In the genomic region with DNA sequence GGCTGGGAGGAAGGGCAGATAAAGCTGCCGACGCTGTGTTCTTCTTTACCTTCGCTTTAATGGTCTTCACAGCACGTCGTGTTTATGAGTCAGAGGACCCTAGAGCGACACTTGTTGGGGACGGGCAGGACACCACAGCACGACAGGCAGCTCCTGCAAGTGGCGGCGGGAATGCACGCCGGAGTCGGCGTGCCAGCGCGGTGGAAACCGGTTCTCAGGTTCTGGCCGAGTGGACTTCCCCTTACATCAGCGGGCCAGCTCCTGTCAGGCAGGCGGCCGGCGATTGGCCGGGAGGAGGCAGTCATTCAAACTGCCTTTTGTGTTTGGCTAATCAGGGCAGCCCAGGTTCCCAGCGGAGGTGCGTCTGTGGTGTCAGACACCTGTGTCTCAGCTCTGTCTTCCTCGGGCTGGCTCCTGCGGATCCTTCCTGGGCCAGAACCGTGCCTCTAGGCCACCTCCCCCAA, we compare ENCODE assay signal across 8 cellular contexts.
DNase-seq lines count a peak whose midpoint lies in the region; ATAC-seq and TF ChIP-seq lines count a peak whose summit lies in the region.

No MANE protein-coding gene starts in this region.

- H3K27me3 Mint-ChIP-seq in Caco-2 (ENCODE audit: insufficient read depth, unreplicated experiment): no peaks in the 10 kb centered on the region
- H3K27me3 Mint-ChIP-seq in activated naive CD8-positive, alpha-beta T cell treated with anti-CD3 and anti-CD28 coated beads for 36 hours: peaks cover 69% of the 10 kb centered on the region

- H3K36me3 Mint-ChIP-seq in Caco-2 (ENCODE audit: insufficient read depth, unreplicated experiment): peaks cover 18% of the 10 kb centered on the region
- H3K36me3 Mint-ChIP-seq in activated naive CD8-positive, alpha-beta T cell treated with anti-CD3 and anti-CD28 coated beads for 36 hours: no peaks in the 10 kb centered on the region

- ATAC-seq in GM21390 (IDR thresholded peaks at IDR 0.05; ENCODE audit: unreplicated experiment) (peak; percentile 75), left cardiac atrium (peak; percentile 82 to 91), HG02840 (IDR thresholded peaks at IDR 0.05; ENCODE audit: low FRiP score, unreplicated experiment) (no peak)

- H3K4me3 ChIP-seq in Caco-2 (ENCODE audit: low read depth, low read length) (peak overlapping the region; percentile 46), osteoblast (ENCODE audit: insufficient read depth, low read length) (peak overlapping the region; percentile 42)

- intact Hi-C loops in Caco-2 (cut with micrococcal nuclease; ENCODE audit: unreplicated experiment) (loop anchor here (1.0 to 5.0 kb wide), 6 partner anchors 16 to 147 kb away; no protein-coding TSS in a partner anchor), left cardiac atrium (cut with DNase I) (no loop called here)

- H3K4me1 ChIP-seq in Caco-2 (peaks cover 37% of the 10 kb centered on the region), osteoblast (ENCODE audit: insufficient read depth, low read length) (peaks cover 17% of the 10 kb centered on the region)

- H3K4me1 Mint-ChIP-seq in Caco-2 (ENCODE audit: low read depth, unreplicated experiment): peaks cover 22% of the 10 kb centered on the region
- peaks cover 11% of the 10 kb centered on the region for H3K4me1 Mint-ChIP-seq in activated naive CD8-positive, alpha-beta T cell treated with anti-CD3 and anti-CD28 coated beads for 36 hours

- no peaks in the 10 kb centered on the region for H4K20me1 ChIP-seq in osteoblast (ENCODE audit: insufficient read depth, low read length)

- BruUV-seq in Caco-2 (replicated peaks; lab: Mats Ljungman, UMichigan): no TSS peak

- peak overlapping the region; percentile 96 for H3K27ac Mint-ChIP-seq in Caco-2 (ENCODE audit: unreplicated experiment)
- H3K27ac Mint-ChIP-seq in activated naive CD8-positive, alpha-beta T cell treated with anti-CD3 and anti-CD28 coated beads for 36 hours: no peak overlapping the region

- H2AFZ ChIP-seq in osteoblast (ENCODE audit: low read length): peak overlapping the region; percentile 10

- H3K9me3 ChIP-seq in Caco-2 (no peaks in the 10 kb centered on the region), osteoblast (ENCODE audit: low read depth, low read length) (no peaks in the 10 kb centered on the region)

- TF ChIP-seq CTCF in Caco-2 (IDR thresholded peaks at IDR 0.05; ENCODE audit: insufficient read depth in 1 of 2, low read depth in 1 of 2, low read length in 1 of 2, severe bottlenecking in 1 of 2, unreplicated experiment in 1 of 2) (peak in 1 of 2 experiments; percentile 39), osteoblast (IDR thresholded peaks at IDR 0.05; ENCODE audit: extremely low read depth, low read depth, low read length) (no peak)

- H3K27me3 ChIP-seq in Caco-2 (replicated peaks; ENCODE audit: control insufficient read depth, insufficient read depth, low read length): no peaks in the 10 kb centered on the region
- no peaks in the 10 kb centered on the region for H3K27me3 ChIP-seq in osteoblast (ENCODE audit: insufficient read depth, low read length)

- peak overlapping the region; percentile 46 for H3K4me2 ChIP-seq in osteoblast (ENCODE audit: insufficient read depth, low read length)

- peak overlapping the region; percentile 80 for H3K4me3 Mint-ChIP-seq in Caco-2 (ENCODE audit: unreplicated experiment)
- H3K4me3 Mint-ChIP-seq in activated naive CD8-positive, alpha-beta T cell treated with anti-CD3 and anti-CD28 coated beads for 36 hours: peak overlapping the region; percentile 30

- CTCF ChIA-PET in Caco-2 (lab: Charles Lee): interaction anchor here (0.6 to 1.4 kb wide), 10 partner anchors 15 to 1834 kb away, joined by 3 to 13 read pairs (median 3); no protein-coding TSS in a partner anchor

- H3K9me3 Mint-ChIP-seq in Caco-2 (ENCODE audit: unreplicated experiment): no peaks in the 10 kb centered on the region
- H3K9me3 Mint-ChIP-seq in activated naive CD8-positive, alpha-beta T cell treated with anti-CD3 and anti-CD28 coated beads for 36 hours: no peaks in the 10 kb centered on the region

- H3K36me3 ChIP-seq in Caco-2 (ENCODE audit: control insufficient read depth, insufficient read depth, low read length): no peaks in the 10 kb centered on the region
- no peaks in the 10 kb centered on the region for H3K36me3 ChIP-seq in osteoblast (ENCODE audit: insufficient read depth, low read length)

- no peak overlapping the region for H3K27ac ChIP-seq in osteoblast (ENCODE audit: low read depth, low read length)

- DNase-seq in Caco-2 (peak; percentile 95), NCI-H1105 treated with DMSO at 0.1 percent for 48 hours (lab: John Stamatoyannopoulos, UW) (peak; percentile 70), left cardiac atrium (peak; percentile 78), osteoblast (ENCODE audit: insufficient read length, low spot score, missing footprints) (no peak), NCI-H146 treated with DMSO at 0.1 percent for 48 hours (lab: John Stamatoyannopoulos, UW; ENCODE audit: unreplicated experiment) (no peak)
- peak; percentile 68 for DNase-seq in activated naive CD8-positive, alpha-beta T cell treated with anti-CD3 and anti-CD28 coated beads for 36 hours

- POLR2A ChIA-PET in Caco-2 (lab: Charles Lee): interaction anchor here (1.0 to 1.6 kb wide), 8 partner anchors 8 to 118 kb away, joined by 3 to 20 read pairs (median 6); no protein-coding TSS in a partner anchor

- no peaks in the 10 kb centered on the region for H3K79me2 ChIP-seq in osteoblast (ENCODE audit: insufficient read depth, low read length)

Comparison
In these comparisons a context has a peak if more than half of its experiments do, and no peak if none do; other contexts are left out.
1. DNase-seq: peak in Caco-2 (2 of 2), NCI-H1105 treated with DMSO at 0.1 percent for 48 hours (single experiment), activated naive CD8-positive, alpha-beta T cell treated with anti-CD3 and anti-CD28 coated beads for 36 hours (single experiment) and left cardiac atrium (single experiment); none in osteoblast (single experiment) and NCI-H146 treated with DMSO at 0.1 percent for 48 hours (single experiment).